In genomic region chr1:220272047-220272840, GRCh38 we compare ENCODE assay signal across 8 cellular contexts. TPM values are rescaled to one million over a fixed set of nuclear protein-coding genes. Genes with fewer than 3 reads are reported as not detected.
A peak's percentile ranks its signal among the peaks of the same experiment; 100 is the strongest.
DNase-seq lines count a peak whose midpoint lies in the region; ATAC-seq and TF ChIP-seq lines count a peak whose summit lies in the region.

TSS of gene RAB3GAP2 (minus strand) at chr1:220272453. CDS start at chr1:220272337, 116 bp downstream.

- TF ChIP-seq POLR2A in tibial nerve (IDR thresholded peaks at IDR 0.05), result peak; percentile 68 to 75

- peak; percentile 93 to 95 for TF ChIP-seq EP300 in tibial nerve (IDR thresholded peaks at IDR 0.05)

- DNase-seq in GM12864 (ENCODE audit: low read depth) (peak; percentile 91), NCI-H1105 treated with DMSO at 0.1 percent for 48 hours (lab: John Stamatoyannopoulos, UW) (peak; percentile 99), SKM-1 treated with dmso at 0.1 percent for 144 hours (lab: John Stamatoyannopoulos, UW; ENCODE audit: unreplicated experiment) (peak; percentile 99), Right ventricle myocardium superior (peak; percentile 97), tibial nerve (ENCODE audit: low spot score in 2 of 2) (peak; percentile 84 to 87)
- peak; percentile 98 for DNase-seq in activated naive CD8-positive, alpha-beta T cell treated with anti-CD3 and anti-CD28 coated beads, Interleukin-2, amount 10 ng/mL, durations not matched to agents 7 days and 5 days

- peaks cover 18% of the 10 kb centered on the region for H3K4me1 Mint-ChIP-seq in activated naive CD8-positive, alpha-beta T cell treated with anti-CD3 and anti-CD28 coated beads, Interleukin-2, amount 10 ng/mL, durations not matched to agents 7 days and 5 days

- peak within 1 kb of the TSS; percentile 61 for H3K9ac ChIP-seq in parathyroid adenoma

- peaks cover 5% of the 10 kb centered on the region for H3K27me3 Mint-ChIP-seq in activated naive CD8-positive, alpha-beta T cell treated with anti-CD3 and anti-CD28 coated beads, Interleukin-2, amount 10 ng/mL, durations not matched to agents 7 days and 5 days

- H3K9me3 ChIP-seq in parathyroid adenoma (ENCODE audit: control insufficient read depth, low read length) (no peaks in the 10 kb centered on the region), tibial nerve (no peaks in the 10 kb centered on the region)

- H3K36me3 ChIP-seq in parathyroid adenoma (ENCODE audit: control insufficient read depth, insufficient read depth, low read length) (no peaks in the 10 kb centered on the region), tibial nerve (peaks cover 0 to 23% (median 0%) of the 10 kb centered on the region in 3 donors)

- peak within 1 kb of the TSS; percentile 72 for H3K27ac ChIP-seq in parathyroid adenoma
- H3K27ac ChIP-seq in tibial nerve, result peak within 1 kb of the TSS; percentile 61 to 97 (median 91)

- ATAC-seq in HG02678 (IDR thresholded peaks at IDR 0.05; ENCODE audit: unreplicated experiment), result peak; percentile 95
- peak; percentile 96 for ATAC-seq in activated naive CD8-positive, alpha-beta T cell treated with anti-CD3 and anti-CD28 coated beads, Interleukin-2, amount 10 ng/mL, durations not matched to agents 7 days and 5 days (ENCODE audit: low read depth)
- ATAC-seq in Right ventricle myocardium superior (ENCODE audit: poor library complexity), result peak; percentile 99

- POLR2A ChIA-PET in activated naive CD8-positive, alpha-beta T cell treated with anti-CD3 and anti-CD28 coated beads, Interleukin-2, amount 10 ng/mL, durations not matched to agents 7 days and 5 days (lab: Charles Lee), result interaction anchor here (0.6 to 1.6 kb wide), 7 partner anchors 9 to 461 kb away, joined by 3 read pairs; no protein-coding TSS in a partner anchor

- peaks cover 6% of the 10 kb centered on the region for H3K79me2 ChIP-seq in parathyroid adenoma

- H3K4me1 ChIP-seq in parathyroid adenoma, result no peaks in the 10 kb centered on the region
- peaks cover 3 to 55% (median 21%) of the 10 kb centered on the region in 4 donors for H3K4me1 ChIP-seq in tibial nerve

- 1% methylated on average over 48 to 49 of the region's 49 CpGs for WGBS in tibial nerve, 2 donors

- H3K27me3 ChIP-seq in parathyroid adenoma (ENCODE audit: control insufficient read depth, insufficient read depth, low read length), result no peaks in the 10 kb centered on the region
- no peaks in the 10 kb centered on the region for H3K27me3 ChIP-seq in tibial nerve

- H3K4me3 ChIP-seq in GM12864 (ENCODE audit: low read depth, low read length) (peak within 1 kb of the TSS; percentile 79), parathyroid adenoma (ENCODE audit: low read depth, low read length) (peak within 1 kb of the TSS; percentile 89), tibial nerve (peak within 1 kb of the TSS; percentile 77 to 96 (median 84))

- H3K4me3 Mint-ChIP-seq in activated naive CD8-positive, alpha-beta T cell treated with anti-CD3 and anti-CD28 coated beads, Interleukin-2, amount 10 ng/mL, durations not matched to agents 7 days and 5 days, result no peak within 1 kb of the TSS

- H3K4me2 ChIP-seq in parathyroid adenoma (ENCODE audit: low read length), result peak within 1 kb of the TSS; percentile 68

- peak within 1 kb of the TSS; percentile 64 for H2AFZ ChIP-seq in parathyroid adenoma

- TF ChIP-seq CTCF in GM12864 (IDR thresholded peaks at IDR 0.05; ENCODE audit: low read depth, low read length, missing control alignments), result no peak
- TF ChIP-seq CTCF in parathyroid adenoma (IDR thresholded peaks at IDR 0.05), result no peak
- TF ChIP-seq CTCF in tibial nerve (IDR thresholded peaks at IDR 0.05), result peak in 1 of 5 experiments; percentile 20

- no peaks in the 10 kb centered on the region for H3K9me3 Mint-ChIP-seq in activated naive CD8-positive, alpha-beta T cell treated with anti-CD3 and anti-CD28 coated beads, Interleukin-2, amount 10 ng/mL, durations not matched to agents 7 days and 5 days

- H3K27ac Mint-ChIP-seq in activated naive CD8-positive, alpha-beta T cell treated with anti-CD3 and anti-CD28 coated beads, Interleukin-2, amount 10 ng/mL, durations not matched to agents 7 days and 5 days, result no peak within 1 kb of the TSS

- intact Hi-C loops in Right ventricle myocardium superior (cut with DNase I), result no loop called here

- peaks cover 11% of the 10 kb centered on the region for H3K36me3 Mint-ChIP-seq in activated naive CD8-positive, alpha-beta T cell treated with anti-CD3 and anti-CD28 coated beads, Interleukin-2, amount 10 ng/mL, durations not matched to agents 7 days and 5 days

RNA-seq across cellular contexts. Expression of gene RAB3GAP2, which starts in this region (rescaled TPM):
- 10 to 100 TPM; 48.9 to 49.6 TPM for total RNA-seq in activated naive CD8-positive, alpha-beta T cell treated with anti-CD3 and anti-CD28 coated beads, Interleukin-2, amount 10 ng/mL, durations not matched to agents 7 days and 5 days
- total RNA-seq in Right ventricle myocardium superior (23.9 TPM), tibial nerve (10 to 100 TPM; 30.6 to 36.8 (median 31.2) TPM)

Comparison
In these comparisons a context has a peak if more than half of its experiments do, and no peak if none do; other contexts are left out.
1. Peak in every context shown above with its lines: DNase-seq, ATAC-seq, H3K4me3 ChIP-seq and H3K27ac ChIP-seq.